Comparison of ENCODE assay signal across 8 cellular contexts in the genomic region with DNA sequence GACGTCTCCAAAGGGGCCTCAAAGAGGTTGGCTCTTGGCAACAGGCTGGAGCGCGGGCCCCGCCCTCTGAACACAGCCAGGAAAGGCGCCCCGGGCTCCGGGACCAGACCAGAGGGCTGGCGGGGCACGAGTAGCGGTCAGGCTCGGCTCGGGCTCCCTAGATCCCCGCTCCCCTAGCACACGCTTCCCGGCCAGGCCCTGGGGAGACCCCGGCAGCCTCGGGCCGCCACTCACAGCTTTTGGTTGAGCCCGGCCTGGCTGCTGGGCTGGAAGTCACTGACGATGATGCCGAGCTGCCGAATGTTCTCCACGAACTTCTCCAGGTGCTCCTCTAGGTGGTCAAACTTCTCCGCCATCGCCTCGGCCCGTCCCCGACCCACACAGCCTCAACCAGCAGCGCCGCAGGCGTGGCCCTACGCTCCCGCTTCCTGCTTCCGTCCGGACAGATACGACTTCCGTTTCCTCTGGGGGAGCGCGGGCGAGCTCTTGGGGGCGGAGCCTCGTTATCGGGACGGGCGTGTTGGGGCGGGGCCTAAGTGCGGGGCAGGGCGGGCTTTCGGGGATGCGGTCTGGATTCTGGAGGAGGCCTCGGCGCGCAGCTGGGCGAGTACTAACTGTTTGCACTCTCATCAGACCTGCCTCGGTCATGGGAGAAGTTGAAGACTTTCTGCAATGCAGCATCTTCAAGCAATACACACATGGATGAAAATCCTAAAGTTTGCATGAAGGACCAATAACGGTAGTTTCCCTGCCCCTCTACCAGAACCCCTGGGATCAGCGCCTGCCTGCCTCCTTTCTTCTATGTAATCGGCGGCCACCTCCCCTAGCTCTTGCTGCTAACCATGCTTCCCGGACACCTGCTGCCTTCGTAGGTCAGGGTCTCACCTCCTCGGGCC. TPM values are rescaled to one million over a fixed set of nuclear protein-coding genes. Genes with fewer than 3 reads are reported as not detected.
DNase-seq lines count a peak whose midpoint lies in the region; ATAC-seq and TF ChIP-seq lines count a peak whose summit lies in the region.

A gene with protein sequence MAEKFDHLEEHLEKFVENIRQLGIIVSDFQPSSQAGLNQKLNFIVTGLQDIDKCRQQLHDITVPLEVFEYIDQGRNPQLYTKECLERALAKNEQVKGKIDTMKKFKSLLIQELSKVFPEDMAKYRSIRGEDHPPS (minus strand): TSS at position 420 of the 896 bp plus-strand sequence. CDS start 64 bp downstream, at position 356.

- H3K27ac ChIP-seq in liver (ENCODE audit: low read depth in 1 of 2, low read length in 2 of 2) = peak within 1 kb of the TSS; percentile 61 to 70

- peak; percentile 55 to 62 for TF ChIP-seq RAD21 in liver (IDR thresholded peaks at IDR 0.05)

- no peaks in the 10 kb centered on the region for H3K27me3 ChIP-seq in liver (ENCODE audit: control insufficient read depth in 4 of 4, insufficient read depth in 4 of 4, low read length in 3 of 4)

- peaks cover 0 to 16% (median 10%) of the 10 kb centered on the region in 4 donors for H3K4me1 ChIP-seq in liver (ENCODE audit: control insufficient read depth in 4 of 4, insufficient read depth in 4 of 4, low read length in 3 of 4)

- ATAC-seq in GM19372 (IDR thresholded peaks at IDR 0.05; ENCODE audit: low read depth, unreplicated experiment) = peak; percentile 98
- peak; percentile 98 for ATAC-seq in HG03558 (IDR thresholded peaks at IDR 0.05; ENCODE audit: extremely low read depth, unreplicated experiment)

- no peaks in the 10 kb centered on the region for H3K9me3 ChIP-seq in liver (ENCODE audit: control insufficient read depth in 4 of 4, low read length in 3 of 4)

- H3K36me3 ChIP-seq in liver (ENCODE audit: control insufficient read depth in 4 of 4, insufficient read depth in 3 of 4, low read depth in 1 of 4, low read length in 3 of 4) = peaks cover 0 to 24% (median 22%) of the 10 kb centered on the region in 4 donors

- no peak for TF ChIP-seq CTCF in liver (IDR thresholded peaks at IDR 0.05; ENCODE audit: low read depth, low read length, missing input control)

- peak; percentile 34 to 85 (median 80) for DNase-seq in C1 segment of cervical spinal cord (lab: John Stamatoyannopoulos, UW)
- peak; percentile 97 for DNase-seq in NCI-H748 treated with DMSO at 0.1 percent for 48 hours (lab: John Stamatoyannopoulos, UW)
- peak; percentile 93 to 94 for DNase-seq in activated CD4-positive, alpha-beta T cell treated with anti-CD3 and anti-CD28 coated beads, Interleukin-2, amount 50 U/mL, for 24 hours (ENCODE audit: low read depth in 1 of 2, low spot score in 1 of 2)
- peak; percentile 76 to 87 for DNase-seq in dermis microvascular lymphatic vessel endothelial cell (ENCODE audit: low read depth in 2 of 2)
- peak; percentile 97 for DNase-seq in stimulated activated CD4-positive, alpha-beta T cell treated with anti-CD3 and anti-CD28 coated beads, Interleukin-4, amount 100 ng/mL, for 24 hours

- peak within 1 kb of the TSS; percentile 52 to 92 for H3K9ac ChIP-seq in liver (ENCODE audit: low read depth in 1 of 2, low read length in 2 of 2)

- 4% methylated on average over 62 of the region's 62 CpGs for WGBS in liver

- peak within 1 kb of the TSS; percentile 77 to 92 (median 82) for H3K4me3 ChIP-seq in liver (ENCODE audit: low read depth in 1 of 3, low read length in 3 of 3)

TF ChIP-seq in liver, 16 proteins besides CTCF, POLR2A, EP300 and RAD21:
- peak; percentile 9 for TF ChIP-seq YY1 (IDR thresholded peaks at IDR 0.05)
- TF ChIP-seq, protein P1, sequence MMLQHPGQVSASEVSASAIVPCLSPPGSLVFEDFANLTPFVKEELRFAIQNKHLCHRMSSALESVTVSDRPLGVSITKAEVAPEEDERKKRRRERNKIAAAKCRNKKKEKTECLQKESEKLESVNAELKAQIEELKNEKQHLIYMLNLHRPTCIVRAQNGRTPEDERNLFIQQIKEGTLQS (IDR thresholded peaks at IDR 0.05) = no peak
- TF ChIP-seq HNF4A (conservative IDR thresholded peaks at IDR 0.05) = no peak
- peak; percentile 61 for TF ChIP-seq SP1 (IDR thresholded peaks at IDR 0.05)
- TF ChIP-seq, protein P2, sequence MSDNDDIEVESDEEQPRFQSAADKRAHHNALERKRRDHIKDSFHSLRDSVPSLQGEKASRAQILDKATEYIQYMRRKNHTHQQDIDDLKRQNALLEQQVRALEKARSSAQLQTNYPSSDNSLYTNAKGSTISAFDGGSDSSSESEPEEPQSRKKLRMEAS (IDR thresholded peaks at IDR 0.05) = peak; percentile 92
- peak in 1 of 2 donors; percentile 24 for TF ChIP-seq RXRA (IDR thresholded peaks at IDR 0.05)
- TF ChIP-seq FOXA1 (IDR thresholded peaks at IDR 0.05) = no peak
- TF ChIP-seq ZBTB33 (IDR thresholded peaks at IDR 0.05) = no peak
- no peak for TF ChIP-seq HNF4G (IDR thresholded peaks at IDR 0.05)
- TF ChIP-seq FOXA2 (IDR thresholded peaks at IDR 0.05) = no peak
- peak; percentile 87 to 96 for TF ChIP-seq GABPA (IDR thresholded peaks at IDR 0.05 in 1 of 2, conservative IDR thresholded peaks at IDR 0.05 in 1 of 2)
- peak; percentile 25 for TF ChIP-seq TAF1 (conservative IDR thresholded peaks at IDR 0.05)
- TF ChIP-seq EGR1 (IDR thresholded peaks at IDR 0.05; ENCODE audit: low read depth in 2 of 2) = peak; percentile 88 to 89

RNA-seq across cellular contexts. Expression of the gene that starts here (rescaled TPM):
- total RNA-seq in dermis microvascular lymphatic vessel endothelial cell (8.7 and 13.8 TPM in 2 replicates), liver (1 to 10 TPM; 6.1 to 7.3 TPM)
- polyA plus RNA-seq in liver = 10 to 100 TPM; 15.7 to 31.5 TPM

Comparison
In these comparisons a context has a peak if more than half of its experiments do, and no peak if none do; other contexts are left out.
1. Peak in every context shown above with its lines: DNase-seq, ATAC-seq, H3K4me3 ChIP-seq and H3K27ac ChIP-seq.